ENCODE assay signal across 1 cellular context in the genomic region with DNA sequence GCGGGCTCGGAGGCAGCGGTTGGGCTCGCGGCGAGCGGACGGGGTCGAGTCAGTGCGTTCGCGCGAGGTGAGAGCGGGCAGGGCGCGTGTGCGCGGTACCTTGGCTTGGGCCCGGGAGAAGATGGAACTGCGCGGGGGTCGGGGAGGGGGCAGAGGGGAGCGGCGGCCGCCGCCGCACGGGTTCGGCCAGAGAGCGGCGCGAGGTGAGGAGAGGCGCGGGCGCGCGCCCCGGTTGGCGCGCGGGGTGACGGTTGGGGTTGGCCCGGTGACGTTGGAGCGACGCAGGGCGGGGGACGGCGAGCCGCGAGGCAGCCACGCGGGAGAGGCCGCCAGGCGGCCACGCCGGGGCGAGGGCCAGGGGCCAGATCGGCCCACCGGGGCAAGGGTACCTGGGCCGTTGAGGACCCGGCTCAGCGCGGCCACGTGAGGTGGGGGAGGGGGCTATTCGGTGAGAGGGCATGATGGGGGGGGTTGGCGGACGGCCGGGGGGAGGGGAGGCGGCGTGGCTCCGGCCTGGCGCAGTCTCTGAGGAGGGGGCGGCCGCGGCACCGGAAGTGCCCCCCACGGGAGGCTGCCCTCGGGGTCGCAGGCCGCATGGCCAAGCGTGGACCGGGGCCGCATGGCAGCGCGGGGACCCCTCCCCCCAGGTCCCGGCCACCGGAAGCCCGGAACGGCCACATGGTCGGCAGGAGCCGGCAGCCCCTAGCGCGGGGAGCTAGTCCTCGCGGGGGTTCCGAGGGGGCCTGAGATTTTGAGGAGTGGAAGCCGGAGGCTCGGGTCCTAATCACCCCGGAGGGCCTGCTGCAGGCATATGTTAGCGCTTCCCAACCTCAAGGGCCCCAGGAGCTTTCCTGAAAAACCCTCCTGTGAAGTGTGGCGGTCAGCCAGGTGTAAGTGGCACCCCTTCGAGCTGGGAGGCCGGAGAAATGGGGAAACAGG.
TF ChIP-seq lines count a peak whose summit lies in the region.

No MANE protein-coding gene starts in this region.

TF ChIP-seq in K562, 482 proteins besides CTCF, POLR2A, EP300 and RAD21 (continues in another document):
- peak; percentile 90 for TF ChIP-seq EP400 (IDR thresholded peaks at IDR 0.05)
- TF ChIP-seq ZBTB7A (IDR thresholded peaks at IDR 0.05; ENCODE audit: borderline replicate concordance, control insufficient read depth, low read depth, low read length) = 0 out of 2 replicates have a peak, but pooled peaks have one; percentile 58
- no peak for TF ChIP-seq TOE1 (IDR thresholded peaks at IDR 0.05; ENCODE audit: borderline replicate concordance)
- no peak for TF ChIP-seq TOE1 (CRISPR knock-in tag; IDR thresholded peaks at IDR 0.05; ENCODE audit: borderline replicate concordance, low read depth)
- no peak for TF ChIP-seq IFI16 (CRISPR knock-in tag; IDR thresholded peaks at IDR 0.05)
- peak; percentile 37 for TF ChIP-seq HNRNPL (IDR thresholded peaks at IDR 0.05; ENCODE audit: low read depth, low read length)
- no peak for TF ChIP-seq FOXM1 (IDR thresholded peaks at IDR 0.05; ENCODE audit: low read depth)
- TF ChIP-seq FOXM1 (CRISPR knock-in tag; IDR thresholded peaks at IDR 0.05; ENCODE audit: low read depth) = 0 out of 2 replicates have a peak, but pooled peaks have one; percentile 60
- TF ChIP-seq MGA (IDR thresholded peaks at IDR 0.05) = 0 out of 2 replicates have a peak, but pooled peaks have one; percentile 16
- no peak for TF ChIP-seq E2F1 (CRISPR knock-in tag; IDR thresholded peaks at IDR 0.05)
- 0 out of 2 replicates have a peak, but pooled peaks have one; percentile 5 for TF ChIP-seq ZC3H4 (CRISPR knock-in tag; IDR thresholded peaks at IDR 0.05; ENCODE audit: borderline replicate concordance)
- TF ChIP-seq AFF4 (CRISPR knock-in tag; IDR thresholded peaks at IDR 0.05) = peak; percentile 74
- no peak for TF ChIP-seq PHB (CRISPR knock-in tag; IDR thresholded peaks at IDR 0.05)
- TF ChIP-seq NKRF (IDR thresholded peaks at IDR 0.05; ENCODE audit: borderline replicate concordance) = peak; percentile 58; the same call in 1 of the 2 replicates
- no peak for TF ChIP-seq RBM15 (IDR thresholded peaks at IDR 0.05; ENCODE audit: insufficient read depth, low read length)
- TF ChIP-seq BRD4 (IDR thresholded peaks at IDR 0.05) = peak; percentile 64; the same call in 1 of the 2 replicates
- peak; percentile 59 for TF ChIP-seq ETS1 (conservative IDR thresholded peaks at IDR 0.05; ENCODE audit: control insufficient read depth, low read depth, low read length)
- TF ChIP-seq HNRNPK (IDR thresholded peaks at IDR 0.05; ENCODE audit: low read depth, low read length, poor library complexity, severe bottlenecking) = peak; percentile 69
- TF ChIP-seq U2AF1 (optimal IDR thresholded peaks at IDR 0.05; ENCODE audit: low read depth, low read length) = peak; percentile 19
- no peak for TF ChIP-seq PURB (CRISPR knock-in tag; IDR thresholded peaks at IDR 0.05; ENCODE audit: low read depth)
- peak; percentile 54; the same call in 1 of the 2 replicates for TF ChIP-seq CTBP1 (IDR thresholded peaks at IDR 0.05; ENCODE audit: borderline replicate concordance)
- TF ChIP-seq RBFOX2 (IDR thresholded peaks at IDR 0.05; ENCODE audit: low read depth, low read length) = peak; percentile 76
- TF ChIP-seq FOXP1 (CRISPR knock-in tag; IDR thresholded peaks at IDR 0.05) = peak; percentile 75; the same call in 1 of the 2 replicates
- peak; percentile 40; the same call in 1 of the 2 replicates for TF ChIP-seq ZFX (CRISPR knock-in tag; IDR thresholded peaks at IDR 0.05)
- TF ChIP-seq OTX1 (CRISPR knock-in tag; IDR thresholded peaks at IDR 0.05) = no peak
- no peak; the same call in 1 of the 2 replicates for TF ChIP-seq MBD2 (IDR thresholded peaks at IDR 0.05; ENCODE audit: borderline replicate concordance, low read depth)
- 0 out of 2 replicates have a peak, but pooled peaks have one; percentile 27 for TF ChIP-seq CXXC5 (CRISPR knock-in tag; IDR thresholded peaks at IDR 0.05)
- TF ChIP-seq PCBP1 (IDR thresholded peaks at IDR 0.05; ENCODE audit: low read depth, low read length, poor library complexity, severe bottlenecking) = peak; percentile 56
- TF ChIP-seq, protein P1, sequence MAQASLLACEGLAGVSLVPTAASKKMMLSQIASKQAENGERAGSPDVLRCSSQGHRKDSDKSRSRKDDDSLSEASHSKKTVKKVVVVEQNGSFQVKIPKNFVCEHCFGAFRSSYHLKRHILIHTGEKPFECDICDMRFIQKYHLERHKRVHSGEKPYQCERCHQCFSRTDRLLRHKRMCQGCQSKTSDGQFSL (CRISPR knock-in tag; IDR thresholded peaks at IDR 0.05) = peak; percentile 91
- TF ChIP-seq, protein P1 (tag; IDR thresholded peaks at IDR 0.05) = peak in 1 of 2 experiments; percentile 76; a peak in 2 of 4 replicates
- TF ChIP-seq FOXA3 (CRISPR knock-in tag; conservative IDR thresholded peaks at IDR 0.05 in 1 of 2, IDR thresholded peaks at IDR 0.05 in 1 of 2) = peak in 1 of 2 experiments; percentile 16; a peak in 1 of 4 replicates
- peak; percentile 27; the same call in 1 of the 2 replicates for TF ChIP-seq NFIC (IDR thresholded peaks at IDR 0.05)
